Comparison of ENCODE assay signal across 1 cellular context in genomic region chr1:107866870-107867269, GRCh38.
TF ChIP-seq lines count a peak whose summit lies in the region.

No MANE protein-coding gene starts in this region.

TF ChIP-seq in SK-N-SH treated with all-trans-retinoic acid at 6 μM for 48 hours, 23 proteins besides CTCF, POLR2A, EP300 and RAD21 (continued from another document):
- no peak for TF ChIP-seq CSRNP3 (CRISPR knock-in tag; IDR thresholded peaks at IDR 0.05)
- TF ChIP-seq ZNF565 (CRISPR knock-in tag; conservative IDR thresholded peaks at IDR 0.05; ENCODE audit: low read depth), result no peak
- TF ChIP-seq OSR1 (CRISPR knock-in tag; IDR thresholded peaks at IDR 0.05), result no peak
- TF ChIP-seq CSDC2 (CRISPR knock-in tag; IDR thresholded peaks at IDR 0.05), result no peak
- no peak for TF ChIP-seq ZFP3 (CRISPR knock-in tag; IDR thresholded peaks at IDR 0.05)
- no peak for TF ChIP-seq RARB (CRISPR knock-in tag; IDR thresholded peaks at IDR 0.05)
- TF ChIP-seq CREB5 (CRISPR knock-in tag; IDR thresholded peaks at IDR 0.05; ENCODE audit: low read depth), result no peak
